12 cellular contexts compared by ENCODE assay signal in the genomic region with DNA sequence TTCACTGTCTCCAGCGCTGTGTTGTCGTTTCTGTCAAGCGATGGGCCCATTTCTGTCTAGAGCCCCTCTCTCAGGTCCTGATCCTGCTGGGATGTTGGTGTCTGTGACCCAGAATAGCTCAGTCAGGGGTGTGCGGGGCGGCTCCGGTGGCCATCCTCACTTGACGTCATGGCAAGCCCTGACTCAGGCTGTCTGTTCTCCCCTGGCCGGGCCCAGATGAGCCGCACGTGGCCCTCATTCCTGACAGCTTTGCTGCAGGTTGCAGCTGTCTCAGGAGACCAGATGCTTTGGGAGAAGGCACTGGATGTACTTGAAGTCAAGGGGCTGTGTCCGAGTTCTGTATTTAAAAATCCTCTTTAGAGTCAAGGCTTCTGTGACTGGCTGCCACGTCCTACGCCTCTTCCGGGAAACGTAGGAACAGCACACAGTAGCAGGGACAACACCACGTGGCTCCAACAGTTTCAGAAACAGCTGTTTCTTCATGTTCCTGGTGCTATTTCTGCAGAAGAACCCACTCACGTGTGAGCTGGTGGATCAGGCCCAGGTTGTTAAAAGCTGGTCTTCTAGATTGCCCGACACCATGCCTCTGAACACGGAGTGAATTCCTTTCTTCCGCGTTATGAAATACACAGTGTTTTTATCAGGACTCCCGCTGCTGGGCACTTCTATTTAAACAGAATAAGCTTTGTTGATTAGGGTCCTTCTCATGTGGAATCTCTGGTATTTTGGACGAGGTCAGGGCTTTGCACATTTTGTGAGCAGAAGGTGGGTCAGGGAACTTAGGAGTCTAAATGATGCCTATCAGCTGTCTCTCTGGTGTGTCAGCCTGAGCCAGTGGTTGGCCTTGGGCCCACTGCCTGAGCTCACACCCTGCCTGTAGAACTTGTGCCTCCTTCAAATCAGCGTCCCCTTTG. TPM values are rescaled to one million over a fixed set of nuclear protein-coding genes. Genes with fewer than 3 reads are reported as not detected.
A peak's percentile ranks its signal among the peaks of the same experiment; 100 is the strongest.
DNase-seq lines count a peak whose midpoint lies in the region; ATAC-seq and TF ChIP-seq lines count a peak whose summit lies in the region.
"Had no signal": no experiment of that assay in that cellular context is flagged by ENCODE, and none has a peak within 500 bp of the region (broad histone marks: within the 10 kb centered on the region; RNA-seq: fewer than 3 reads in every experiment).

No MANE protein-coding gene starts in this region.

- WGBS in psoas muscle, 3 donors: 26 to 31% (median 29%) methylated on average over 24 of the region's 24 CpGs

- H3K4me2 ChIP-seq in BLaER1: peak overlapping the region; percentile 91

- ATAC-seq in psoas muscle (peak; percentile 82 to 85 (median 84)), HG03439 (IDR thresholded peaks at IDR 0.05; ENCODE audit: unreplicated experiment) (no peak), HG02885 (IDR thresholded peaks at IDR 0.05; ENCODE audit: poor library complexity, unreplicated experiment) (no peak)

- no peaks in the 10 kb centered on the region for H3K27me3 ChIP-seq in BLaER1
- no peaks in the 10 kb centered on the region for H3K27me3 ChIP-seq in SJCRH30
- no peaks in the 10 kb centered on the region for H3K27me3 ChIP-seq in cardiac muscle cell
- H3K27me3 ChIP-seq in psoas muscle (ENCODE audit: insufficient read depth in 3 of 3, low read length in 2 of 3): no peaks in the 10 kb centered on the region

- TF ChIP-seq CTCF in cardiac muscle cell (IDR thresholded peaks at IDR 0.05; ENCODE audit: low read depth, low read length): no peak
- peak; percentile 33 for TF ChIP-seq CTCF in psoas muscle (IDR thresholded peaks at IDR 0.05)

- H4K20me1 ChIP-seq in BLaER1: no peaks in the 10 kb centered on the region

- no peak overlapping the region for H3K4me3 ChIP-seq in BLaER1
- H3K4me3 ChIP-seq in SJCRH30: peak overlapping the region; percentile 10
- no peak overlapping the region for H3K4me3 ChIP-seq in cardiac muscle cell
- H3K4me3 ChIP-seq in psoas muscle: peak overlapping the region; percentile 35

- no peaks in the 10 kb centered on the region for H3K9me3 ChIP-seq in BLaER1
- no peaks in the 10 kb centered on the region for H3K9me3 ChIP-seq in SJCRH30 (replicated peaks)
- no peaks in the 10 kb centered on the region for H3K9me3 ChIP-seq in cardiac muscle cell (ENCODE audit: low read depth)
- H3K9me3 ChIP-seq in psoas muscle: no peaks in the 10 kb centered on the region

- peaks cover 72% of the 10 kb centered on the region for H3K4me1 ChIP-seq in BLaER1
- peaks cover 16% of the 10 kb centered on the region for H3K4me1 ChIP-seq in SJCRH30
- peaks cover 20% of the 10 kb centered on the region for H3K4me1 ChIP-seq in cardiac muscle cell (ENCODE audit: low read depth)
- H3K4me1 ChIP-seq in psoas muscle: peaks cover 34% of the 10 kb centered on the region

- H3K36me3 ChIP-seq in BLaER1: no peaks in the 10 kb centered on the region
- no peaks in the 10 kb centered on the region for H3K36me3 ChIP-seq in SJCRH30
- H3K36me3 ChIP-seq in cardiac muscle cell: no peaks in the 10 kb centered on the region
- no peaks in the 10 kb centered on the region for H3K36me3 ChIP-seq in psoas muscle (ENCODE audit: insufficient read depth in 1 of 2, low read depth in 1 of 2)

- peak overlapping the region; percentile 74; the same call in 1 of the 2 replicates for H3K9ac ChIP-seq in BLaER1

- H3K27ac ChIP-seq in BLaER1: peak overlapping the region; percentile 83
- H3K27ac ChIP-seq in SJCRH30: peak overlapping the region; percentile 22
- H3K27ac ChIP-seq in cardiac muscle cell: peak overlapping the region; percentile 28
- H3K27ac ChIP-seq in psoas muscle: peak overlapping the region; percentile 91

- intact Hi-C loops in psoas muscle (cut with DNase I): loop anchor here in 1 of 2 donors (5.0 kb wide), 1 partner anchor 49 kb away; the partner anchor contains the start of gene LPIN1

- DNase-seq in SJCRH30 (peak; percentile 52 to 58), cardiac muscle cell (ENCODE audit: low read depth in 1 of 2, low spot score in 1 of 2) (peak; percentile 59 to 76), psoas muscle (peak; percentile 91 to 97), NCI-H748 (lab: John Stamatoyannopoulos, UW; ENCODE audit: unreplicated experiment) (no peak), NCI-H2081 treated with DMSO at 0.1 percent for 48 hours (lab: John Stamatoyannopoulos, UW) (no peak)
- DNase-seq: activated effector memory CD4-positive, alpha-beta T cell treated with Interleukin-2 at 50 U/mL for 16 hours; erythroblast; NCI-H1092 treated with DMSO at 0.1 percent for 48 hours had no signal

RNA-seq across cellular contexts. Expression of gene NTSR2, which starts 28.3 kb away (rescaled TPM):
- total RNA-seq in SJCRH30 (2014; rRNA removed; shearing (Covaris generic)): not detected in 2 replicates
- total RNA-seq in cardiac muscle cell (not detected in 2 replicates), psoas muscle (under 1 TPM in 3 of 4 donors, not detected in 1; 0.18 to 0.36 (median 0.22) TPM)
- polyA plus RNA-seq in cardiac muscle cell (not detected in 2 replicates), psoas muscle (under 1 TPM; 0.35 to 0.97 (median 0.82) TPM)
- total RNA-seq: neural crest cell had no signal

RNA-seq across cellular contexts. Expression of gene LPIN1, which starts 48.2 kb away (rescaled TPM):
- 31.0 and 37.0 TPM in 2 replicates for total RNA-seq in SJCRH30 (2014; rRNA removed; shearing (Covaris generic))
- total RNA-seq in cardiac muscle cell (45.6 and 58.3 TPM in 2 replicates), psoas muscle (100 to 1,000 TPM; 109 to 382 (median 250) TPM)
- polyA plus RNA-seq in cardiac muscle cell (47.0 and 56.6 TPM in 2 replicates), psoas muscle (100 to 1,000 TPM in 2 of 3 donors, 10 to 100 TPM in 1; 82.0 to 291 (median 146) TPM)

Comparison
In these comparisons a context has a peak if more than half of its experiments do, and no peak if none do; other contexts are left out.
1. H3K27ac ChIP-seq: peak in every context shown above with its lines; median percentile 91 in psoas muscle; 83 in BLaER1; 28 in cardiac muscle cell; 22 in SJCRH30.
2. H3K4me3 ChIP-seq: peak in SJCRH30 (single experiment) and psoas muscle (single experiment); none in BLaER1 (single experiment) and cardiac muscle cell (single experiment).
3. DNase-seq: peak in SJCRH30 (2 of 2), cardiac muscle cell (2 of 2) and psoas muscle (2 of 2); none in NCI-H748 (single experiment) and NCI-H2081 treated with DMSO at 0.1 percent for 48 hours (single experiment).
4. ATAC-seq: peak in psoas muscle (4 of 4); none in HG03439 (single experiment) and HG02885 (single experiment).